In genomic region chr2:43397821-43398220, GRCh38 we compare ENCODE assay signal across 27 cellular contexts.
DNase-seq lines count a peak whose midpoint lies in the region; ATAC-seq and TF ChIP-seq lines count a peak whose summit lies in the region.
"Had no signal": no experiment of that assay in that cellular context is flagged by ENCODE, and none has a peak within 500 bp of the region (broad histone marks: within the 10 kb centered on the region; RNA-seq: fewer than 3 reads in every experiment).

No MANE protein-coding gene starts in this region.

- H3K4me3 ChIP-seq in KMS-11 (IDR thresholded peaks at IDR 0.05; ENCODE audit: insufficient read depth, low read depth, low read length) (no peak overlapping the region), esophagus muscularis mucosa (no peak overlapping the region), rectal smooth muscle tissue (ENCODE audit: low read length) (no peak overlapping the region), uterus (no peak overlapping the region)
- no peak overlapping the region for H3K4me3 ChIP-seq in naive thymus-derived CD4-positive, alpha-beta T cell (ENCODE audit: low read length)
- H3K4me3 ChIP-seq: GM23248, MG63, PC-9, SJCRH30 had no signal

- no peak for DNase-seq in esophagus muscularis mucosa (ENCODE audit: extremely low spot score)
- no peak for DNase-seq in uterus
- DNase-seq in activated T-helper 1 cell treated with anti-CD3 and anti-CD28 coated beads, Interleukin-12 subunit alpha, Interleukin-12 subunit beta, Interleukin-2, Interleukin-4 antibody, amounts not matched to agents 30 ng/mL and 10 ng/mL and 1 ng/mL, durations not matched to agents 14 hours and 24 hours and 36 hours (ENCODE audit: low spot score): no peak
- DNase-seq in naive thymus-derived CD4-positive, alpha-beta T cell: no peak
- DNase-seq in HUDEP-2 (lab: John Stamatoyannopoulos, UW; ENCODE audit: unreplicated experiment in 76 of 76): no peak
- DNase-seq: CD8-positive, alpha-beta T cell; DMS 273 treated with DMSO at 0.1 percent for 48 hours; DMS79; EL; GF-D8; GM23248; H7; KBM-7; MG63; NCI-H2029; NCI-H446; NCI-H526; NCI-H82; NK-92 treated with Interleukin-12 subunit alpha and Interleukin-12 subunit beta, amount 100 ng/mL, for 24 hours; SJCRH30 had no signal

- H3K4me1 ChIP-seq in KMS-11 (ENCODE audit: low read depth, poor library complexity, severe bottlenecking) (peaks cover 71% of the 10 kb centered on the region), esophagus muscularis mucosa (peaks cover 23 to 64% (median 51%) of the 10 kb centered on the region in 4 donors), rectal smooth muscle tissue (ENCODE audit: control insufficient read depth, insufficient read depth, low read length) (peaks cover 23% of the 10 kb centered on the region), uterus (peaks cover 0 to 17% of the 10 kb centered on the region in 2 donors)
- no peaks in the 10 kb centered on the region for H3K4me1 ChIP-seq in naive thymus-derived CD4-positive, alpha-beta T cell (ENCODE audit: control insufficient read depth in 2 of 2, insufficient read depth in 2 of 2, low read length in 2 of 2)

- H3K27me3 ChIP-seq in KMS-11 (ENCODE audit: insufficient read depth, low read depth): no peaks in the 10 kb centered on the region
- no peaks in the 10 kb centered on the region for H3K27me3 ChIP-seq in esophagus muscularis mucosa
- H3K27me3 ChIP-seq in rectal smooth muscle tissue (ENCODE audit: control insufficient read depth, insufficient read depth, low read length): no peaks in the 10 kb centered on the region
- no peaks in the 10 kb centered on the region for H3K27me3 ChIP-seq in uterus
- no peaks in the 10 kb centered on the region for H3K27me3 ChIP-seq in naive thymus-derived CD4-positive, alpha-beta T cell (ENCODE audit: control insufficient read depth in 2 of 2, insufficient read depth in 2 of 2, low read length in 2 of 2)
- H3K27me3 ChIP-seq: MG63, SJCRH30 had no signal

- no peak overlapping the region for H3K4me3 Mint-ChIP-seq in activated T-helper 1 cell treated with anti-CD3 and anti-CD28 coated beads, Interleukin-12 subunit alpha, Interleukin-12 subunit beta, Interleukin-2, Interleukin-4 antibody, amounts not matched to agents 30 ng/mL and 10 ng/mL and 1 ng/mL, durations not matched to agents 14 hours and 24 hours and 36 hours
- H3K4me3 Mint-ChIP-seq in naive thymus-derived CD4-positive, alpha-beta T cell: no peak overlapping the region
- H3K4me3 Mint-ChIP-seq: B cell; CD8-positive, alpha-beta T cell had no signal

- no peaks in the 10 kb centered on the region for H4K20me1 ChIP-seq in KMS-11 (ENCODE audit: insufficient read depth)

- H3K27ac ChIP-seq in KMS-11 (no peak overlapping the region), esophagus muscularis mucosa (replicated peaks in 1 of 4) (peak overlapping the region in 3 of 4 donors; percentile 75 to 79 (median 76)), rectal smooth muscle tissue (ENCODE audit: low read depth, low read length) (peak overlapping the region; percentile 4), uterus (peak overlapping the region; percentile 79 to 82)
- no peak overlapping the region for H3K27ac ChIP-seq in naive thymus-derived CD4-positive, alpha-beta T cell (ENCODE audit: low read depth, low read length)
- H3K27ac ChIP-seq: C4-2B, GM23248, PC-9, SJCRH30 had no signal

- H3K27me3 Mint-ChIP-seq in activated T-helper 1 cell treated with anti-CD3 and anti-CD28 coated beads, Interleukin-12 subunit alpha, Interleukin-12 subunit beta, Interleukin-2, Interleukin-4 antibody, amounts not matched to agents 30 ng/mL and 10 ng/mL and 1 ng/mL, durations not matched to agents 14 hours and 24 hours and 36 hours (ENCODE audit: insufficient read depth): no peaks in the 10 kb centered on the region
- no peaks in the 10 kb centered on the region for H3K27me3 Mint-ChIP-seq in naive thymus-derived CD4-positive, alpha-beta T cell
- H3K27me3 Mint-ChIP-seq: B cell had no signal

- H3K4me1 Mint-ChIP-seq in activated T-helper 1 cell treated with anti-CD3 and anti-CD28 coated beads, Interleukin-12 subunit alpha, Interleukin-12 subunit beta, Interleukin-2, Interleukin-4 antibody, amounts not matched to agents 30 ng/mL and 10 ng/mL and 1 ng/mL, durations not matched to agents 14 hours and 24 hours and 36 hours (ENCODE audit: low read depth): peaks cover 17% of the 10 kb centered on the region
- peaks cover 0 to 18% (median 1%) of the 10 kb centered on the region in 7 donors for H3K4me1 Mint-ChIP-seq in naive thymus-derived CD4-positive, alpha-beta T cell

- H3K36me3 ChIP-seq in KMS-11 (ENCODE audit: insufficient read depth) (no peaks in the 10 kb centered on the region), esophagus muscularis mucosa (peaks cover 0 to 22% (median 0%) of the 10 kb centered on the region in 4 donors), rectal smooth muscle tissue (ENCODE audit: control insufficient read depth, insufficient read depth, low read length) (no peaks in the 10 kb centered on the region), uterus (no peaks in the 10 kb centered on the region)
- peaks cover 0 to 39% (median 4%) of the 10 kb centered on the region in 3 experiments for H3K36me3 ChIP-seq in naive thymus-derived CD4-positive, alpha-beta T cell (ENCODE audit: control insufficient read depth in 2 of 3, insufficient read depth in 3 of 3, low read length in 3 of 3)

- H3K9me3 ChIP-seq in esophagus muscularis mucosa: no peaks in the 10 kb centered on the region
- H3K9me3 ChIP-seq in uterus: no peaks in the 10 kb centered on the region
- H3K9me3 ChIP-seq in naive thymus-derived CD4-positive, alpha-beta T cell (ENCODE audit: control insufficient read depth in 2 of 3, low read length in 3 of 3): no peaks in the 10 kb centered on the region
- H3K9me3 ChIP-seq: MG63, SJCRH30 had no signal

- no peaks in the 10 kb centered on the region for H3K79me2 ChIP-seq in KMS-11 (ENCODE audit: insufficient read depth, low read depth)

- no peak for TF ChIP-seq EP300 in esophagus muscularis mucosa (IDR thresholded peaks at IDR 0.05)

- POLR2A ChIA-PET in naive thymus-derived CD4-positive, alpha-beta T cell (lab: Charles Lee): no interaction called here

- WGBS in esophagus muscularis mucosa: 92% methylated on average over 5 of the region's 5 CpGs

- H3K9ac ChIP-seq in KMS-11: no peak overlapping the region
- H3K9ac ChIP-seq in rectal smooth muscle tissue (ENCODE audit: low read length): no peak overlapping the region
- H3K9ac ChIP-seq: GM23248 had no signal

- CTCF ChIA-PET in naive thymus-derived CD4-positive, alpha-beta T cell (lab: Charles Lee): no interaction called here

- no peak for TF ChIP-seq CTCF in KMS-11 (conservative IDR thresholded peaks at IDR 0.05; ENCODE audit: low read depth, low read length)
- no peak for TF ChIP-seq CTCF in esophagus muscularis mucosa (IDR thresholded peaks at IDR 0.05)
- TF ChIP-seq CTCF in uterus (IDR thresholded peaks at IDR 0.05): no peak

- H3K27ac Mint-ChIP-seq in activated T-helper 1 cell treated with anti-CD3 and anti-CD28 coated beads, Interleukin-12 subunit alpha, Interleukin-12 subunit beta, Interleukin-2, Interleukin-4 antibody, amounts not matched to agents 30 ng/mL and 10 ng/mL and 1 ng/mL, durations not matched to agents 14 hours and 24 hours and 36 hours: no peak overlapping the region
- H3K27ac Mint-ChIP-seq in naive thymus-derived CD4-positive, alpha-beta T cell: peak overlapping the region in 2 of 9 donors; percentile 12 to 26
- H3K27ac Mint-ChIP-seq: B cell; CD8-positive, alpha-beta T cell had no signal

- H3K4me2 ChIP-seq in KMS-11: 0 out of 2 replicates have a peak overlapping the region, but pooled peaks have one; percentile 14
- H3K4me2 ChIP-seq: PC-9 had no signal

- no peaks in the 10 kb centered on the region for H3K9me3 Mint-ChIP-seq in activated T-helper 1 cell treated with anti-CD3 and anti-CD28 coated beads, Interleukin-12 subunit alpha, Interleukin-12 subunit beta, Interleukin-2, Interleukin-4 antibody, amounts not matched to agents 30 ng/mL and 10 ng/mL and 1 ng/mL, durations not matched to agents 14 hours and 24 hours and 36 hours
- H3K9me3 Mint-ChIP-seq in naive thymus-derived CD4-positive, alpha-beta T cell: no peaks in the 10 kb centered on the region
- H3K9me3 Mint-ChIP-seq: CD8-positive, alpha-beta T cell had no signal

- no peak overlapping the region for H2AFZ ChIP-seq in KMS-11 (ENCODE audit: low read depth)
- H2AFZ ChIP-seq: GM23248, PC-9 had no signal

- H3K36me3 Mint-ChIP-seq in activated T-helper 1 cell treated with anti-CD3 and anti-CD28 coated beads, Interleukin-12 subunit alpha, Interleukin-12 subunit beta, Interleukin-2, Interleukin-4 antibody, amounts not matched to agents 30 ng/mL and 10 ng/mL and 1 ng/mL, durations not matched to agents 14 hours and 24 hours and 36 hours (ENCODE audit: low read depth): peaks cover 29% of the 10 kb centered on the region
- peaks cover 14 to 64% (median 50%) of the 10 kb centered on the region in 5 donors for H3K36me3 Mint-ChIP-seq in naive thymus-derived CD4-positive, alpha-beta T cell

- intact Hi-C loops in esophagus muscularis mucosa (cut with DNase I) (no loop called here), uterus (cut with DNase I; ENCODE audit: low total_unique reads) (no loop called here)
- intact Hi-C loops in activated T-helper 1 cell treated with anti-CD3 and anti-CD28 coated beads, Interleukin-12 subunit alpha, Interleukin-12 subunit beta, Interleukin-2, Interleukin-4 antibody, amounts not matched to agents 30 ng/mL and 10 ng/mL and 1 ng/mL, durations not matched to agents 14 hours and 24 hours and 36 hours (cut with micrococcal nuclease): loop anchor here (1.0 kb wide), 1 partner anchor 11 kb away; no protein-coding TSS in a partner anchor
- intact Hi-C loops in naive thymus-derived CD4-positive, alpha-beta T cell (cut with micrococcal nuclease): no loop called here

- no peak for TF ChIP-seq POLR2A in esophagus muscularis mucosa (IDR thresholded peaks at IDR 0.05; ENCODE audit: low read depth)
- TF ChIP-seq POLR2A in uterus (IDR thresholded peaks at IDR 0.05): no peak

- no peak for ATAC-seq in naive thymus-derived CD4-positive, alpha-beta T cell
- ATAC-seq: CD8-positive, alpha-beta T cell; Right ventricle myocardium inferior; SK-N-SH treated with all-trans-retinoic acid at 6 μM for 48 hours had no signal

Comparison
In these comparisons a context has a peak if more than half of its experiments do, and no peak if none do; other contexts are left out.
1. H3K27ac ChIP-seq: peak in esophagus muscularis mucosa (3 of 4), rectal smooth muscle tissue (single experiment) and uterus (2 of 2); none in KMS-11 (single experiment) and naive thymus-derived CD4-positive, alpha-beta T cell (single experiment).